8 cellular contexts compared by ENCODE assay signal in genomic region chr15:66603301-66604179, GRCh38. TPM values are rescaled to one million over a fixed set of nuclear protein-coding genes. Genes with fewer than 3 reads are reported as not detected.
DNase-seq lines count a peak whose midpoint lies in the region; ATAC-seq and TF ChIP-seq lines count a peak whose summit lies in the region.

No MANE protein-coding gene starts in this region.

- no peak for TF ChIP-seq EP300 in gastroesophageal sphincter (IDR thresholded peaks at IDR 0.05)

- WGBS in gastroesophageal sphincter (ENCODE audit: low coverage in 1 of 2), 2 donors = 64 to 72% methylated on average over 4 to 5 of the region's 14 CpGs
- WGBS in prostate gland = 42% methylated on average over 14 of the region's 14 CpGs

- H3K36me3 ChIP-seq in gastroesophageal sphincter = no peaks in the 10 kb centered on the region
- no peaks in the 10 kb centered on the region for H3K36me3 ChIP-seq in prostate gland

- no peaks in the 10 kb centered on the region for H3K4me1 Mint-ChIP-seq in HFFc6 (ENCODE audit: low read depth)
- peaks cover under 1% of the 10 kb centered on the region for H3K4me1 Mint-ChIP-seq in activated T-helper 2 cell treated with anti-CD3 and anti-CD28 coated beads, Interferon-gamma antibody, Interleukin-2, Interleukin-4, amounts not matched to agents 10 μg/mL and 5 μg/mL and 100 μg/mL, durations not matched to agents 14 hours and 24 hours and 36 hours (ENCODE audit: low read depth)

- H3K4me3 ChIP-seq in gastroesophageal sphincter (no peak overlapping the region), prostate gland (no peak overlapping the region)

- H3K9me3 Mint-ChIP-seq in HFFc6 = no peaks in the 10 kb centered on the region
- H3K9me3 Mint-ChIP-seq in activated T-helper 2 cell treated with anti-CD3 and anti-CD28 coated beads, Interferon-gamma antibody, Interleukin-2, Interleukin-4, amounts not matched to agents 10 μg/mL and 5 μg/mL and 100 μg/mL, durations not matched to agents 14 hours and 24 hours and 36 hours = no peaks in the 10 kb centered on the region

- no peaks in the 10 kb centered on the region for H3K36me3 Mint-ChIP-seq in HFFc6 (ENCODE audit: low read depth)
- no peaks in the 10 kb centered on the region for H3K36me3 Mint-ChIP-seq in activated T-helper 2 cell treated with anti-CD3 and anti-CD28 coated beads, Interferon-gamma antibody, Interleukin-2, Interleukin-4, amounts not matched to agents 10 μg/mL and 5 μg/mL and 100 μg/mL, durations not matched to agents 14 hours and 24 hours and 36 hours (ENCODE audit: low read depth)

- TF ChIP-seq POLR2A in gastroesophageal sphincter (IDR thresholded peaks at IDR 0.05) = no peak
- no peak for TF ChIP-seq POLR2A in prostate gland (IDR thresholded peaks at IDR 0.05)

- peaks cover 0 to 6% (median 0%) of the 10 kb centered on the region in 3 donors for H3K4me1 ChIP-seq in gastroesophageal sphincter
- no peaks in the 10 kb centered on the region for H3K4me1 ChIP-seq in prostate gland (replicated peaks)

- no peaks in the 10 kb centered on the region for H3K27me3 ChIP-seq in gastroesophageal sphincter
- H3K27me3 ChIP-seq in prostate gland (replicated peaks; ENCODE audit: insufficient read depth) = no peaks in the 10 kb centered on the region

- TF ChIP-seq CTCF in HFFc6 (IDR thresholded peaks at IDR 0.05) (peak; percentile 95), gastroesophageal sphincter (IDR thresholded peaks at IDR 0.05) (peak in 3 of 4 experiments; percentile 71 to 87 (median 80)), prostate gland (IDR thresholded peaks at IDR 0.05) (peak; percentile 86 to 96 (median 90))

- ATAC-seq in gastroesophageal sphincter (peak; percentile 67), GM19023 (IDR thresholded peaks at IDR 0.05; ENCODE audit: unreplicated experiment) (no peak)

- no peak overlapping the region for H3K27ac Mint-ChIP-seq in HFFc6
- H3K27ac Mint-ChIP-seq in activated T-helper 2 cell treated with anti-CD3 and anti-CD28 coated beads, Interferon-gamma antibody, Interleukin-2, Interleukin-4, amounts not matched to agents 10 μg/mL and 5 μg/mL and 100 μg/mL, durations not matched to agents 14 hours and 24 hours and 36 hours = no peak overlapping the region

- peaks cover 16% of the 10 kb centered on the region for H3K27me3 Mint-ChIP-seq in HFFc6 (ENCODE audit: insufficient read depth)
- H3K27me3 Mint-ChIP-seq in activated T-helper 2 cell treated with anti-CD3 and anti-CD28 coated beads, Interferon-gamma antibody, Interleukin-2, Interleukin-4, amounts not matched to agents 10 μg/mL and 5 μg/mL and 100 μg/mL, durations not matched to agents 14 hours and 24 hours and 36 hours (ENCODE audit: low read depth) = peaks cover 7% of the 10 kb centered on the region

- H3K27ac ChIP-seq in gastroesophageal sphincter = no peak overlapping the region
- H3K27ac ChIP-seq in prostate gland = no peak overlapping the region

- no peak overlapping the region for H3K4me3 Mint-ChIP-seq in HFFc6
- H3K4me3 Mint-ChIP-seq in activated T-helper 2 cell treated with anti-CD3 and anti-CD28 coated beads, Interferon-gamma antibody, Interleukin-2, Interleukin-4, amounts not matched to agents 10 μg/mL and 5 μg/mL and 100 μg/mL, durations not matched to agents 14 hours and 24 hours and 36 hours (ENCODE audit: low read depth) = no peak overlapping the region

- H3K9me3 ChIP-seq in gastroesophageal sphincter = no peaks in the 10 kb centered on the region
- no peaks in the 10 kb centered on the region for H3K9me3 ChIP-seq in prostate gland

- DNase-seq in CD1c-positive myeloid dendritic cell (ENCODE audit: extremely low spot score) (peak; percentile 78), HFFc6 (peak; percentile 20), RPMI7951 (ENCODE audit: low read depth) (peak; percentile 54), prostate gland (ENCODE audit: low spot score) (peak; percentile 42), T1000 (lab: John Stamatoyannopoulos, UW) (no peak)
- peak; percentile 45 for DNase-seq in activated T-helper 2 cell treated with anti-CD3 and anti-CD28 coated beads, Interferon-gamma antibody, Interleukin-2, Interleukin-4, amounts not matched to agents 10 μg/mL and 5 μg/mL and 100 μg/mL, durations not matched to agents 14 hours and 24 hours and 36 hours (ENCODE audit: low spot score)

- intact Hi-C loops in activated T-helper 2 cell treated with anti-CD3 and anti-CD28 coated beads, Interferon-gamma antibody, Interleukin-2, Interleukin-4, amounts not matched to agents 10 μg/mL and 5 μg/mL and 100 μg/mL, durations not matched to agents 14 hours and 24 hours and 36 hours (cut with micrococcal nuclease) = loop anchor here (2.0 kb wide), 1 partner anchor 247 kb away; no protein-coding TSS in a partner anchor
- intact Hi-C loops in prostate gland (cut with DNase I) = loop anchor here (2.0 to 5.0 kb wide), 2 partner anchors 169 to 249 kb away; no protein-coding TSS in a partner anchor

RNA-seq across cellular contexts. Expression of gene LCTL, which starts 37.7 kb away (rescaled TPM):
- under 1 TPM; 0.12 to 0.76 (median 0.74) TPM for total RNA-seq in HFFc6 (2021; fragmentation: NEBNext Ultra II Directional; extraction: Animal tissue kit (Norgen Biotek cat#: 25700))
- 2.2 and 2.8 TPM in 2 replicates for total RNA-seq in RPMI7951 (2014; rRNA removed; shearing (Covaris generic))
- not detected in 2 replicates for total RNA-seq in activated T-helper 2 cell treated with anti-CD3 and anti-CD28 coated beads, Interferon-gamma antibody, Interleukin-2, Interleukin-4, amounts not matched to agents 10 μg/mL and 5 μg/mL and 100 μg/mL, durations not matched to agents 14 hours and 24 hours and 36 hours
- total RNA-seq in gastroesophageal sphincter = not detected
- not detected for total RNA-seq in prostate gland
